In genomic region chr9:129968690-129969485, GRCh38 we compare ENCODE assay signal across 10 cellular contexts.
DNase-seq lines count a peak whose midpoint lies in the region; ATAC-seq and TF ChIP-seq lines count a peak whose summit lies in the region.
"Had no signal": no experiment of that assay in that cellular context is flagged by ENCODE, and none has a peak within 500 bp of the region (broad histone marks: within the 10 kb centered on the region; RNA-seq: fewer than 3 reads in every experiment).

No MANE protein-coding gene starts in this region.

- peak overlapping the region; percentile 37; the same call in 1 of the 2 replicates for H3K4me3 Mint-ChIP-seq in HFFc6

- no peaks in the 10 kb centered on the region for H3K9me3 Mint-ChIP-seq in HFFc6

- peak; percentile 91 for DNase-seq in HFFc6
- DNase-seq in astrocyte of the hippocampus (ENCODE audit: low read depth, low spot score): peak; percentile 83
- peak; percentile 45 to 93 for DNase-seq in lung microvascular endothelial cell (ENCODE audit: low read depth in 2 of 2)
- no peak for DNase-seq in NCI-H526 (lab: John Stamatoyannopoulos, UW)
- DNase-seq in HUDEP-2 (lab: John Stamatoyannopoulos, UW; ENCODE audit: unreplicated experiment in 76 of 76): no peak
- DNase-seq: GF-D8, right lobe of liver had no signal

- peaks cover 56% of the 10 kb centered on the region for H3K4me1 Mint-ChIP-seq in HFFc6 (ENCODE audit: low read depth)

- H3K36me3 Mint-ChIP-seq in HFFc6 (ENCODE audit: low read depth): peaks cover 15% of the 10 kb centered on the region

- H3K27ac Mint-ChIP-seq in HFFc6: peak overlapping the region; percentile 64

- ATAC-seq in HG03095 (IDR thresholded peaks at IDR 0.05; ENCODE audit: unreplicated experiment) (no peak), HG03159 (IDR thresholded peaks at IDR 0.05; ENCODE audit: unreplicated experiment) (no peak)

- no peak for TF ChIP-seq CTCF in 22Rv1 (IDR thresholded peaks at IDR 0.05)
- no peak for TF ChIP-seq CTCF in HFFc6 (IDR thresholded peaks at IDR 0.05)

- peaks cover 2% of the 10 kb centered on the region for H3K27me3 Mint-ChIP-seq in HFFc6 (ENCODE audit: insufficient read depth)

- H3K27ac ChIP-seq in 22Rv1: peak overlapping the region; percentile 26

Comparison
In these comparisons a context has a peak if more than half of its experiments do, and no peak if none do; other contexts are left out.
1. DNase-seq: peak in HFFc6 (single experiment), astrocyte of the hippocampus (single experiment) and lung microvascular endothelial cell (2 of 2); none in NCI-H526 (0 of 2) and HUDEP-2 (0 of 76).